Comparison of ENCODE assay signal across 21 cellular contexts in the genomic region with DNA sequence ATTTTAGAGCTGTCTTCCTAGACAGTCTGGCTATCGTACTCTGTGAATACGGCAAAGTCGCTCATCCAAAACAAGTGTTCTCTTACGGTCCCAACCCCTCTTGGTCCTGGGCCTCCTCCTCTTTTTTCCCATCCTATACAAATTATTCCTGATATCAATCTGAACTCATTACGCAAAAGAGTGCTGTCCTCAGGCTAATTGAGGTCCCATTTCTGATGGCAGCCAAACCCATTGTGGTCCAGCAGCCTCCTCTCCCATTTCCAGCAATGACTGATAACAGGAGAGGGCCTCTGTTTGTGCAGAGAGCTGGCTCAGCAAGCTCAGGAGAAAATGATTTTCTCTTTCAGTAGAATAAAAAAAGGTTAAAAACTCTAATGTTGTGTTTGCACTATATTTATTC.
"Had no signal": no experiment of that assay in that cellular context is flagged by ENCODE, and none has a peak within 500 bp of the region (broad histone marks: within the 10 kb centered on the region; RNA-seq: fewer than 3 reads in every experiment).

No MANE protein-coding gene starts in this region.

- H3K36me3 ChIP-seq: colonic mucosa, esophagus squamous epithelium, gastrocnemius medialis, heart right ventricle, left lung, lower lobe of right lung had no signal

- H3K4me3 ChIP-seq: colonic mucosa, dorsolateral prefrontal cortex, esophagus squamous epithelium, gastrocnemius medialis, heart right ventricle, left lung, lower lobe of right lung, mucosa of descending colon had no signal

- H3K4me1 ChIP-seq: colonic mucosa, esophagus squamous epithelium, gastrocnemius medialis, left lung, lower lobe of right lung had no signal

- DNase-seq: colonic mucosa; cortex of kidney; dorsolateral prefrontal cortex; effector CD4-positive, alpha-beta T cell; effector memory CD4-positive, alpha-beta T cell; esophagus squamous epithelium; foreskin fibroblast; foreskin melanocyte; gastrocnemius medialis; glutamatergic neuron; head of caudate nucleus; heart right ventricle; hippocampal formation; left cardiac atrium; left lung; left ventricle myocardium superior; lower lobe of right lung; mesenchymal stem cell; mucosa of descending colon; naive B cell; naive thymus-derived CD8-positive, alpha-beta T cell had no signal

- H3K27ac ChIP-seq: colonic mucosa, dorsolateral prefrontal cortex, esophagus squamous epithelium, gastrocnemius medialis, heart right ventricle, left lung, lower lobe of right lung had no signal

- H3K27me3 ChIP-seq: colonic mucosa, esophagus squamous epithelium, gastrocnemius medialis, heart right ventricle, left lung had no signal

- H3K9me3 ChIP-seq: colonic mucosa, esophagus squamous epithelium, gastrocnemius medialis, heart right ventricle, left lung, lower lobe of right lung, mucosa of descending colon had no signal
